ENCODE assay signal across 25 cellular contexts in the genomic region with DNA sequence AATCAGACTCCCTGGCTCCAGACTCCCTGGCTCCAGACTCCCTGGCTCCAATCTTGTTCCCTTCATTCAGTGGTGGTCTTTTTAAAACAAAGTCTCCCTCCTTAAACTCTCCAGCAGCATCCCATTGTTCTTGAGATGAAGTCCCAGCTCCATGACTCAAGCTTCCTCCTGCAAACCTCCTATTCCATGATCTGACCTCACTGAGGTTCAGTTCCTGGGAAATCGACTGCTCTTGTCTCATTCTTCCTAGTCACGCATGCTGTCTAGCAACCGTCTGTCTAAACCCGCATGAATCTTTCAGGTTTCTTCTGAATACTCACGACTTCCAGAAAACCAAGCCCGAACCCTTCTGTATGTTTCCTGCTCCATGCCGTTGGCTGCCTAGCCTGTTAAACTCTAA.
DNase-seq lines count a peak whose midpoint lies in the region; ATAC-seq and TF ChIP-seq lines count a peak whose summit lies in the region.
"Had no signal": no experiment of that assay in that cellular context is flagged by ENCODE, and none has a peak within 500 bp of the region (broad histone marks: within the 10 kb centered on the region; RNA-seq: fewer than 3 reads in every experiment).

No MANE protein-coding gene starts in this region.

- DNase-seq in activated naive CD4-positive, alpha-beta T cell treated with Interleukin-2 at 50 U/mL for 16 hours = no peak
- DNase-seq in fibroblast of pulmonary artery (ENCODE audit: low read depth) = peak; percentile 37
- DNase-seq in pulmonary artery endothelial cell (ENCODE audit: low read depth, low spot score) = peak; percentile 83
- no peak for DNase-seq in H7
- no peak for DNase-seq in activated CD8-positive, alpha-beta memory T cell treated with anti-CD3 and anti-CD28 coated beads, Interleukin-2, amount 50 U/mL, for 48 hours
- DNase-seq in OCI-LY7 (ENCODE audit: low spot score) = no peak
- DNase-seq: activated CD4-positive, alpha-beta T cell treated with anti-CD3 and anti-CD28 coated beads, Interleukin-2, amount 50 U/mL, for 48 hours; activated naive CD4-positive, alpha-beta T cell treated with anti-CD3 and anti-CD28 coated beads, Interleukin-2, amount 10 ng/mL, durations not matched to agents 7 days and 5 days; activated T-cell treated with anti-CD3 and anti-CD28 coated beads, Interleukin-2, amount 50 U/mL, for 1 hour; cerebellar nuclear complex; EL; foreskin keratinocyte; hypothalamus; left ventricle myocardium inferior; midbrain; NCI-H1092 treated with DMSO at 0.1 percent for 48 hours; NCI-H2081 treated with DMSO at 0.1 percent for 48 hours; NCI-H446; OCI-M1; posterior cingulate gyrus; stimulated activated naive CD8-positive, alpha-beta T cell treated with anti-CD3 and anti-CD28 coated beads, Interleukin-15, amount 100 ng/mL, for 72 hours; tibial artery had no signal

- H3K79me2 ChIP-seq in OCI-LY7 (ENCODE audit: insufficient read depth, low read depth, low read length) = no peaks in the 10 kb centered on the region

- no peak overlapping the region for H2AFZ ChIP-seq in OCI-LY7 (ENCODE audit: low read length)

- no peaks in the 10 kb centered on the region for H3K9me2 ChIP-seq in OCI-LY7 (ENCODE audit: insufficient read depth, low read length)

- H3K36me3 Mint-ChIP-seq in activated naive CD4-positive, alpha-beta T cell treated with anti-CD3 and anti-CD28 coated beads, Interleukin-2, amount 50 U/mL, for 24 hours = peaks cover 19% of the 10 kb centered on the region
- peaks cover 100% of the 10 kb centered on the region for H3K36me3 Mint-ChIP-seq in activated T-helper 17 cell treated with anti-CD3 and anti-CD28 coated beads, Interleukin-2, amount 50 U/mL, for 72 hours (ENCODE audit: low read depth)

- H3K4me1 ChIP-seq in OCI-LY7 (ENCODE audit: insufficient read depth, low read length, poor library complexity, severe bottlenecking) = no peaks in the 10 kb centered on the region

- H3K27ac ChIP-seq in OCI-LY7 (ENCODE audit: low read depth, low read length, poor library complexity, severe bottlenecking) = no peak overlapping the region
- H3K27ac ChIP-seq: BLaER1 treated with 17β-estradiol and CSF1 and Interleukin-3, amounts not matched to agents 10 nM and 100 nM; foreskin keratinocyte; left ventricle myocardium inferior; tibial artery had no signal

- no peaks in the 10 kb centered on the region for H4K20me1 ChIP-seq in OCI-LY7 (ENCODE audit: insufficient read depth, low read length)

- no peaks in the 10 kb centered on the region for H3K4me1 Mint-ChIP-seq in activated naive CD4-positive, alpha-beta T cell treated with anti-CD3 and anti-CD28 coated beads, Interleukin-2, amount 50 U/mL, for 24 hours
- H3K4me1 Mint-ChIP-seq in activated T-helper 17 cell treated with anti-CD3 and anti-CD28 coated beads, Interleukin-2, amount 50 U/mL, for 72 hours = no peaks in the 10 kb centered on the region
- H3K4me1 Mint-ChIP-seq: activated naive CD4-positive, alpha-beta T cell treated with anti-CD3 and anti-CD28 coated beads, Interleukin-2, amount 10 ng/mL, durations not matched to agents 7 days and 5 days; stimulated activated naive CD8-positive, alpha-beta T cell treated with anti-CD3 and anti-CD28 coated beads, Interleukin-15, amount 100 ng/mL, for 72 hours had no signal

- H3K4me3 Mint-ChIP-seq in activated naive CD4-positive, alpha-beta T cell treated with anti-CD3 and anti-CD28 coated beads, Interleukin-2, amount 50 U/mL, for 24 hours = no peak overlapping the region
- no peak overlapping the region for H3K4me3 Mint-ChIP-seq in activated T-helper 17 cell treated with anti-CD3 and anti-CD28 coated beads, Interleukin-2, amount 50 U/mL, for 72 hours
- H3K4me3 Mint-ChIP-seq: activated naive CD4-positive, alpha-beta T cell treated with anti-CD3 and anti-CD28 coated beads, Interleukin-2, amount 10 ng/mL, durations not matched to agents 7 days and 5 days; stimulated activated naive CD8-positive, alpha-beta T cell treated with anti-CD3 and anti-CD28 coated beads, Interleukin-15, amount 100 ng/mL, for 72 hours had no signal

- H3K27me3 ChIP-seq in H7 (ENCODE audit: control insufficient read depth, insufficient read depth, low read length) = no peaks in the 10 kb centered on the region
- H3K27me3 ChIP-seq: BLaER1 treated with 17β-estradiol and CSF1 and Interleukin-3, amounts not matched to agents 10 nM and 100 nM; foreskin keratinocyte; tibial artery had no signal

- no peak for ATAC-seq in activated T-helper 17 cell treated with anti-CD3 and anti-CD28 coated beads, Interleukin-2, amount 50 U/mL, for 72 hours (replicated peaks)
- ATAC-seq: foreskin keratinocyte had no signal

- no TSS peak for BruUV-seq in OCI-LY7 (replicated peaks; lab: Mats Ljungman, UMichigan)

- H3K4me2 ChIP-seq in OCI-LY7 (ENCODE audit: low read length) = no peak overlapping the region
- H3K4me2 ChIP-seq: BLaER1 treated with 17β-estradiol and CSF1 and Interleukin-3, amounts not matched to agents 10 nM and 100 nM had no signal

- POLR2A ChIA-PET in OCI-LY7 (lab: Charles Lee) = no interaction called here

- peaks cover 10% of the 10 kb centered on the region for H3K36me3 ChIP-seq in H7 (replicated peaks; ENCODE audit: control insufficient read depth, insufficient read depth, low read length)
- peaks cover 96% of the 10 kb centered on the region for H3K36me3 ChIP-seq in OCI-LY7 (ENCODE audit: insufficient read depth, low read length)

- no peaks in the 10 kb centered on the region for H3K9me3 Mint-ChIP-seq in activated naive CD4-positive, alpha-beta T cell treated with anti-CD3 and anti-CD28 coated beads, Interleukin-2, amount 50 U/mL, for 24 hours
- no peaks in the 10 kb centered on the region for H3K9me3 Mint-ChIP-seq in activated T-helper 17 cell treated with anti-CD3 and anti-CD28 coated beads, Interleukin-2, amount 50 U/mL, for 72 hours
- H3K9me3 Mint-ChIP-seq: activated naive CD4-positive, alpha-beta T cell treated with anti-CD3 and anti-CD28 coated beads, Interleukin-2, amount 10 ng/mL, durations not matched to agents 7 days and 5 days; stimulated activated naive CD8-positive, alpha-beta T cell treated with anti-CD3 and anti-CD28 coated beads, Interleukin-15, amount 100 ng/mL, for 72 hours had no signal

- H3K9me3 ChIP-seq in OCI-LY7 (ENCODE audit: low read length) = no peaks in the 10 kb centered on the region
- H3K9me3 ChIP-seq: BLaER1 treated with 17β-estradiol and CSF1 and Interleukin-3, amounts not matched to agents 10 nM and 100 nM; left ventricle myocardium inferior; tibial artery had no signal

- CTCF ChIA-PET in OCI-LY7 (lab: Charles Lee; ENCODE audit: unreplicated experiment) = no interaction called here

- intact Hi-C loops in OCI-LY7 (cut with micrococcal nuclease; ENCODE audit: unreplicated experiment) = no loop called here

- H3K27ac Mint-ChIP-seq in activated naive CD4-positive, alpha-beta T cell treated with anti-CD3 and anti-CD28 coated beads, Interleukin-2, amount 50 U/mL, for 24 hours = peak overlapping the region; percentile 57
- peak overlapping the region; percentile 12 for H3K27ac Mint-ChIP-seq in activated T-helper 17 cell treated with anti-CD3 and anti-CD28 coated beads, Interleukin-2, amount 50 U/mL, for 72 hours
- H3K27ac Mint-ChIP-seq: stimulated activated naive CD8-positive, alpha-beta T cell treated with anti-CD3 and anti-CD28 coated beads, Interleukin-15, amount 100 ng/mL, for 72 hours had no signal

- H3K27me3 Mint-ChIP-seq in activated naive CD4-positive, alpha-beta T cell treated with anti-CD3 and anti-CD28 coated beads, Interleukin-2, amount 50 U/mL, for 24 hours = no peaks in the 10 kb centered on the region
- no peaks in the 10 kb centered on the region for H3K27me3 Mint-ChIP-seq in activated T-helper 17 cell treated with anti-CD3 and anti-CD28 coated beads, Interleukin-2, amount 50 U/mL, for 72 hours
- H3K27me3 Mint-ChIP-seq: activated naive CD4-positive, alpha-beta T cell treated with anti-CD3 and anti-CD28 coated beads, Interleukin-2, amount 10 ng/mL, durations not matched to agents 7 days and 5 days; stimulated activated naive CD8-positive, alpha-beta T cell treated with anti-CD3 and anti-CD28 coated beads, Interleukin-15, amount 100 ng/mL, for 72 hours had no signal

- TF ChIP-seq CTCF in fibroblast of pulmonary artery (IDR thresholded peaks at IDR 0.05; ENCODE audit: low read length, missing control alignments) (no peak), OCI-LY7 (conservative IDR thresholded peaks at IDR 0.05; ENCODE audit: low read length) (no peak)

- H3K4me3 ChIP-seq in fibroblast of pulmonary artery (replicated peaks; ENCODE audit: low read depth, low read length) (no peak overlapping the region), H7 (ENCODE audit: insufficient read depth, low read depth, low read length) (no peak overlapping the region), OCI-LY7 (ENCODE audit: low read depth, low read length, poor library complexity, severe bottlenecking) (no peak overlapping the region)
- H3K4me3 ChIP-seq: BLaER1 treated with 17β-estradiol and CSF1 and Interleukin-3, amounts not matched to agents 10 nM and 100 nM; left ventricle myocardium inferior; tibial artery had no signal

Comparison
In these comparisons a context has a peak if more than half of its experiments do, and no peak if none do; other contexts are left out.
1. DNase-seq: peak in fibroblast of pulmonary artery (single experiment) and pulmonary artery endothelial cell (single experiment); none in activated naive CD4-positive, alpha-beta T cell treated with Interleukin-2 at 50 U/mL for 16 hours (single experiment), H7 (single experiment), activated CD8-positive, alpha-beta memory T cell treated with anti-CD3 and anti-CD28 coated beads, Interleukin-2, amount 50 U/mL, for 48 hours (single experiment) and OCI-LY7 (single experiment).